Comparison of ENCODE assay signal across 1 cellular context in genomic region chr15:67997996-67998395, GRCh38.
A peak's percentile ranks its signal among the peaks of the same experiment; 100 is the strongest.
TF ChIP-seq lines count a peak whose summit lies in the region.

No MANE protein-coding gene starts in this region.

TF ChIP-seq in IMR-90, 13 proteins besides CTCF, POLR2A, EP300 and RAD21:
- TF ChIP-seq CEBPB (IDR thresholded peaks at IDR 0.05; ENCODE audit: low read depth, low read length), result no peak
- no peak for TF ChIP-seq MAZ (IDR thresholded peaks at IDR 0.05; ENCODE audit: borderline replicate concordance, low read depth, low read length)
- no peak for TF ChIP-seq CHD1 (IDR thresholded peaks at IDR 0.05; ENCODE audit: low read depth, low read length)
- no peak for TF ChIP-seq RFX5 (IDR thresholded peaks at IDR 0.05; ENCODE audit: low read depth, low read length)
- peak; percentile 61 for TF ChIP-seq RCOR1 (IDR thresholded peaks at IDR 0.05; ENCODE audit: insufficient replicate concordance, low read length)
- no peak for TF ChIP-seq BHLHE40 (IDR thresholded peaks at IDR 0.05; ENCODE audit: low read depth, low read length)
- TF ChIP-seq FOS (IDR thresholded peaks at IDR 0.05; ENCODE audit: low read depth, low read length), result peak; percentile 45; the same call in 1 of the 2 replicates
- TF ChIP-seq MXI1 (IDR thresholded peaks at IDR 0.05; ENCODE audit: borderline replicate concordance, low read depth, low read length), result no peak
- no peak for TF ChIP-seq ELK1 (IDR thresholded peaks at IDR 0.05; ENCODE audit: borderline replicate concordance, low read depth, low read length)
- TF ChIP-seq NFE2L2 (IDR thresholded peaks at IDR 0.05; ENCODE audit: low read depth, low read length), result no peak
- TF ChIP-seq SMC3 (IDR thresholded peaks at IDR 0.05; ENCODE audit: low read depth, low read length), result no peak
